ENCODE assay signal across 26 cellular contexts in genomic region chr6:161956082-161956481, GRCh38.
DNase-seq lines count a peak whose midpoint lies in the region; ATAC-seq, FAIRE-seq and TF ChIP-seq lines count a peak whose summit lies in the region.
"Had no signal": no experiment of that assay in that cellular context is flagged by ENCODE, and none has a peak within 500 bp of the region (broad histone marks: within the 10 kb centered on the region; RNA-seq: fewer than 3 reads in every experiment).

No MANE protein-coding gene starts in this region.

- no peak overlapping the region for H2BK12ac ChIP-seq in H1 (ENCODE audit: low read depth, low read length)

- H3K27ac ChIP-seq in GM23338 (ENCODE audit: low read depth) = no peak overlapping the region
- H3K27ac ChIP-seq in H1 (ENCODE audit: low read depth, low read length) = no peak overlapping the region
- no peak overlapping the region for H3K27ac ChIP-seq in neural progenitor cell
- peak overlapping the region; percentile 7 to 29 for H3K27ac ChIP-seq in testis
- H3K27ac ChIP-seq: 22Rv1; A549; BLaER1 treated with 17β-estradiol and CSF1 and Interleukin-3, amounts not matched to agents 10 nM and 100 nM; C4-2B had no signal

- 76% methylated on average over 1 of the region's 1 CpG; no CpG with 5 or more reads in 1 of the 2 experiments for WGBS in H1 (ENCODE audit: extremely low coverage in 1 of 2, insufficient coverage in 1 of 2, insufficient read length in 1 of 2, insufficient replicate concordance in 2 of 2, low coverage in 1 of 2, low lambda C conversion rate in 2 of 2, missing lambda C conversion rate in 1 of 2), 2 experiments
- 38 to 48% methylated on average over 1 of the region's 1 CpG for WGBS in testis, 2 donors

- H3K27me3 Mint-ChIP-seq in GM23338 (ENCODE audit: insufficient read depth, low read depth, poor library complexity) (peaks cover 4% of the 10 kb centered on the region), neural progenitor cell (ENCODE audit: insufficient read depth, low read depth) (peaks cover 5% of the 10 kb centered on the region)
- no peaks in the 10 kb centered on the region for H3K27me3 Mint-ChIP-seq in activated CD4-positive, alpha-beta memory T cell treated with anti-CD3 and anti-CD28 coated beads for 36 hours
- H3K27me3 Mint-ChIP-seq: B cell; CD4-positive, alpha-beta T cell had no signal

- CTCF ChIA-PET in H1 (lab: Charles Lee; ENCODE audit: partially characterized antibody) = no interaction called here
- CTCF ChIA-PET in activated CD4-positive, alpha-beta memory T cell treated with anti-CD3 and anti-CD28 coated beads for 36 hours (lab: Charles Lee) = no interaction called here

- H3K4me1 Mint-ChIP-seq in GM23338 = peaks cover 12% of the 10 kb centered on the region
- H3K4me1 Mint-ChIP-seq in neural progenitor cell = peaks cover 13% of the 10 kb centered on the region
- no peaks in the 10 kb centered on the region for H3K4me1 Mint-ChIP-seq in activated CD4-positive, alpha-beta memory T cell treated with anti-CD3 and anti-CD28 coated beads for 36 hours (ENCODE audit: low read depth)
- H3K4me1 Mint-ChIP-seq: B cell had no signal

- no peak overlapping the region for H3K23ac ChIP-seq in H1 (ENCODE audit: insufficient read length)

- H3K27ac Mint-ChIP-seq in GM23338 (no peak overlapping the region), neural progenitor cell (peak overlapping the region; percentile 19)
- H3K27ac Mint-ChIP-seq in activated CD4-positive, alpha-beta memory T cell treated with anti-CD3 and anti-CD28 coated beads for 36 hours = no peak overlapping the region
- H3K27ac Mint-ChIP-seq: B cell; CD4-positive, alpha-beta T cell; CD8-positive, alpha-beta T cell had no signal

- H3K4ac ChIP-seq in H1 (replicated peaks; ENCODE audit: insufficient read length, low read depth, low read length) = no peak overlapping the region

- H3F3A ChIP-seq in GM23338 (replicated peaks; ENCODE audit: low read depth) (no peaks in the 10 kb centered on the region), neural progenitor cell (ENCODE audit: low read depth) (no peaks in the 10 kb centered on the region)

- H3K9me2 ChIP-seq in GM23338 (ENCODE audit: insufficient read depth) = 0 out of 2 replicates have a peak, but pooled peaks cover 4% of the 10 kb centered on the region

- TF ChIP-seq POLR2A in H1 (IDR thresholded peaks at IDR 0.05; ENCODE audit: control extremely low read depth in 1 of 2, low read depth in 2 of 2, low read length in 2 of 2) (no peak), testis (IDR thresholded peaks at IDR 0.05) (no peak)

- H3K4me2 ChIP-seq in GM23338 (peak overlapping the region; percentile 12; the same call in 1 of the 2 replicates), H1 (ENCODE audit: insufficient read depth in 1 of 2, low read depth in 2 of 2, low read length in 2 of 2) (no peak overlapping the region), neural progenitor cell (no peak overlapping the region)
- H3K4me2 ChIP-seq: A549; BLaER1 treated with 17β-estradiol and CSF1 and Interleukin-3, amounts not matched to agents 10 nM and 100 nM had no signal

- intact Hi-C loops in testis (cut with DNase I; ENCODE audit: low total_unique reads) = no loop called here
- intact Hi-C loops in activated CD4-positive, alpha-beta memory T cell treated with anti-CD3 and anti-CD28 coated beads for 36 hours (cut with micrococcal nuclease) = no loop called here

- H3K9ac ChIP-seq in H1 (replicated peaks in 1 of 4; ENCODE audit: extremely low read depth in 1 of 4, low read depth in 3 of 4, low read length in 3 of 4) (no peak overlapping the region), neural progenitor cell (no peak overlapping the region)
- H3K9ac ChIP-seq: BLaER1 treated with 17β-estradiol and CSF1 and Interleukin-3, amounts not matched to agents 10 nM and 100 nM had no signal

- H4K91ac ChIP-seq in H1 (replicated peaks; ENCODE audit: insufficient read length, low read length) = no peak overlapping the region

- H4K5ac ChIP-seq in H1 (ENCODE audit: insufficient read length, low read depth, low read length) = no peak overlapping the region

- H3K14ac ChIP-seq in H1 (ENCODE audit: insufficient read length) = no peak overlapping the region

- POLR2A ChIA-PET in H1 (lab: Charles Lee; ENCODE audit: partially characterized antibody) = no interaction called here
- POLR2A ChIA-PET in activated CD4-positive, alpha-beta memory T cell treated with anti-CD3 and anti-CD28 coated beads for 36 hours (lab: Charles Lee) = no interaction called here

- H3K79me2 ChIP-seq in GM23338 (replicated peaks; ENCODE audit: insufficient read depth) (no peaks in the 10 kb centered on the region), H1 (ENCODE audit: control insufficient read depth in 1 of 2, insufficient read depth in 2 of 2, low read length in 2 of 2) (no peaks in the 10 kb centered on the region), neural progenitor cell (ENCODE audit: low read depth) (no peaks in the 10 kb centered on the region)

- no peak overlapping the region for H2BK20ac ChIP-seq in H1 (ENCODE audit: low read length)

- no peaks in the 10 kb centered on the region for H4K20me1 ChIP-seq in GM23338 (replicated peaks; ENCODE audit: insufficient read depth)
- no peaks in the 10 kb centered on the region for H4K20me1 ChIP-seq in H1 (replicated peaks in 1 of 2; ENCODE audit: control insufficient read depth in 1 of 2, insufficient read depth in 2 of 2, low read length in 2 of 2)
- H4K20me1 ChIP-seq in neural progenitor cell (ENCODE audit: low read depth) = no peaks in the 10 kb centered on the region
- H4K20me1 ChIP-seq: BLaER1 treated with 17β-estradiol and CSF1 and Interleukin-3, amounts not matched to agents 10 nM and 100 nM had no signal

- H2AFZ ChIP-seq in GM23338 (no peak overlapping the region), H1 (ENCODE audit: low read length) (no peak overlapping the region), neural progenitor cell (replicated peaks) (no peak overlapping the region)

- no peak for TF ChIP-seq EP300 in H1 (IDR thresholded peaks at IDR 0.05; ENCODE audit: borderline replicate concordance in 1 of 2, low read depth in 2 of 2, low read length in 2 of 2)

- H3K27me3 ChIP-seq in GM23338 (ENCODE audit: insufficient read depth) = no peaks in the 10 kb centered on the region
- H3K27me3 ChIP-seq in H1 (replicated peaks in 1 of 4; ENCODE audit: control insufficient read depth in 3 of 4, extremely low read depth in 1 of 4, insufficient read depth in 3 of 4, low read length in 3 of 4) = no peaks in the 10 kb centered on the region
- H3K27me3 ChIP-seq in neural progenitor cell = no peaks in the 10 kb centered on the region
- H3K27me3 ChIP-seq in testis = no peaks in the 10 kb centered on the region
- H3K27me3 ChIP-seq: BLaER1 treated with 17β-estradiol and CSF1 and Interleukin-3, amounts not matched to agents 10 nM and 100 nM had no signal

- TF ChIP-seq CTCF in GM23338 (conservative IDR thresholded peaks at IDR 0.05; ENCODE audit: low read depth in 2 of 2) (no peak), H1 (IDR thresholded peaks at IDR 0.05; ENCODE audit: control extremely low read depth in 1 of 3, insufficient read depth in 1 of 3, low read depth in 1 of 3, low read length in 3 of 3) (no peak), neural progenitor cell (IDR thresholded peaks at IDR 0.05) (no peak), testis (IDR thresholded peaks at IDR 0.05) (no peak)

- H2BK15ac ChIP-seq in H1 (ENCODE audit: low read length) = no peak overlapping the region

- no peak overlapping the region for H2BK120ac ChIP-seq in H1 (replicated peaks; ENCODE audit: low read depth, low read length)

- FAIRE-seq in H1 (lab: Jason Lieb, UNC) = peak; percentile 42
- FAIRE-seq: A549, D721Med, GM12878, GM12892, GM18507 had no signal

- H3K9me3 Mint-ChIP-seq in GM23338 (no peaks in the 10 kb centered on the region), neural progenitor cell (peaks cover 3% of the 10 kb centered on the region)
- H3K9me3 Mint-ChIP-seq in activated CD4-positive, alpha-beta memory T cell treated with anti-CD3 and anti-CD28 coated beads for 36 hours = no peaks in the 10 kb centered on the region
- H3K9me3 Mint-ChIP-seq: CD4-positive, alpha-beta T cell; CD8-positive, alpha-beta T cell had no signal

- H3K9me3 ChIP-seq in H1 (ENCODE audit: insufficient read depth in 2 of 2, low read depth in 1 of 2, low read length in 1 of 2) (no peaks in the 10 kb centered on the region), neural progenitor cell (ENCODE audit: low read depth) (no peaks in the 10 kb centered on the region), testis (no peaks in the 10 kb centered on the region)
- H3K9me3 ChIP-seq: A549; BLaER1 treated with 17β-estradiol and CSF1 and Interleukin-3, amounts not matched to agents 10 nM and 100 nM; Caco-2 had no signal

- H2BK5ac ChIP-seq in H1 (ENCODE audit: low read depth, low read length) = no peak overlapping the region

- H3K4me3 ChIP-seq in GM23338 (no peak overlapping the region), H1 (ENCODE audit: extremely low read depth in 1 of 4, insufficient read depth in 2 of 4, low read depth in 3 of 4, low read length in 4 of 4) (no peak overlapping the region), neural progenitor cell (no peak overlapping the region), testis (no peak overlapping the region)
- H3K4me3 ChIP-seq: A549; BLaER1 treated with 17β-estradiol and CSF1 and Interleukin-3, amounts not matched to agents 10 nM and 100 nM; GM12878 had no signal

- ATAC-seq in GM23338 (no peak), HG02885 (IDR thresholded peaks at IDR 0.05; ENCODE audit: poor library complexity, unreplicated experiment) (no peak), GM19351 (IDR thresholded peaks at IDR 0.05; ENCODE audit: unreplicated experiment) (no peak)
- ATAC-seq: A549; CD8-positive, alpha-beta T cell; GM12878 had no signal

- H2AK5ac ChIP-seq in H1 (ENCODE audit: low read depth, low read length) = no peak overlapping the region

- H4K8ac ChIP-seq in H1 (ENCODE audit: extremely low read depth, insufficient read depth, low read length) = no peak overlapping the region

- H3K4me3 Mint-ChIP-seq in GM23338 (no peak overlapping the region), neural progenitor cell (no peak overlapping the region)
- no peak overlapping the region for H3K4me3 Mint-ChIP-seq in activated CD4-positive, alpha-beta memory T cell treated with anti-CD3 and anti-CD28 coated beads for 36 hours
- H3K4me3 Mint-ChIP-seq: B cell; CD4-positive, alpha-beta T cell; CD8-positive, alpha-beta T cell had no signal

- no peak for TF ChIP-seq RAD21 in H1 (IDR thresholded peaks at IDR 0.05 in 1 of 2, conservative IDR thresholded peaks at IDR 0.05 in 1 of 2; ENCODE audit: low read depth in 2 of 2, low read length in 2 of 2)

- no peak for DNase-seq in GM23338 (ENCODE audit: low spot score)
- DNase-seq in H1 (ENCODE audit: low read depth in 1 of 2, low spot score in 2 of 2) = no peak
- DNase-seq in neural progenitor cell (ENCODE audit: low spot score) = no peak
- no peak for DNase-seq in testis
- DNase-seq in activated CD4-positive, alpha-beta memory T cell treated with anti-CD3 and anti-CD28 coated beads for 36 hours = no peak
- DNase-seq: AML-193; Caco-2; Calu3; CD4-positive, alpha-beta T cell; CD8-positive, alpha-beta T cell; DMS53; DMS79; DND-41; EL; GDM1 had no signal

- H3K36me3 Mint-ChIP-seq in GM23338 (ENCODE audit: low read depth) = no peaks in the 10 kb centered on the region
- H3K36me3 Mint-ChIP-seq in neural progenitor cell = peaks cover 2% of the 10 kb centered on the region
- H3K36me3 Mint-ChIP-seq in activated CD4-positive, alpha-beta memory T cell treated with anti-CD3 and anti-CD28 coated beads for 36 hours = no peaks in the 10 kb centered on the region
- H3K36me3 Mint-ChIP-seq: CD8-positive, alpha-beta T cell had no signal

- H3K36me3 ChIP-seq in GM23338 (ENCODE audit: insufficient read depth) (no peaks in the 10 kb centered on the region), H1 (ENCODE audit: control insufficient read depth in 2 of 4, insufficient read depth in 4 of 4, low read length in 3 of 4) (no peaks in the 10 kb centered on the region), neural progenitor cell (no peaks in the 10 kb centered on the region), testis (ENCODE audit: low read depth, missing control alignments) (no peaks in the 10 kb centered on the region)
- H3K36me3 ChIP-seq: BLaER1 treated with 17β-estradiol and CSF1 and Interleukin-3, amounts not matched to agents 10 nM and 100 nM had no signal

- H3K18ac ChIP-seq in H1 (ENCODE audit: extremely low read depth, low read length) = no peak overlapping the region

- H3K79me1 ChIP-seq in H1 (ENCODE audit: low read depth, low read length) = no peaks in the 10 kb centered on the region

- no peaks in the 10 kb centered on the region for H3K23me2 ChIP-seq in H1 (ENCODE audit: low read depth, low read length)

- H3K56ac ChIP-seq in H1 (replicated peaks; ENCODE audit: insufficient read length, low read depth, low read length) = no peak overlapping the region

- H3K4me1 ChIP-seq in GM23338 (ENCODE audit: insufficient read depth) (no peaks in the 10 kb centered on the region), H1 (replicated peaks in 1 of 4; ENCODE audit: control insufficient read depth in 3 of 4, insufficient read depth in 4 of 4, low read length in 3 of 4) (peaks cover 0 to 3% (median 0%) of the 10 kb centered on the region in 4 experiments; a peak in 1 of 7 replicates), neural progenitor cell (no peaks in the 10 kb centered on the region), testis (peaks cover 16% of the 10 kb centered on the region)
- H3K4me1 ChIP-seq: A549; BLaER1 treated with 17β-estradiol and CSF1 and Interleukin-3, amounts not matched to agents 10 nM and 100 nM; Caco-2 had no signal

Comparison
In these comparisons a context has a peak if more than half of its experiments do, and no peak if none do; other contexts are left out.
1. H3K27ac ChIP-seq: peak in testis (2 of 2); none in GM23338 (single experiment), H1 (single experiment) and neural progenitor cell (single experiment).